Comparison of ENCODE assay signal across 1 cellular context in genomic region chr1:26900001-26900814, GRCh38.
TF ChIP-seq lines count a peak whose summit lies in the region.

Gene GPATCH3, minus strand, starts transcription at chr1:26900467. Its CDS starts 25 bp downstream, at chr1:26900442.

TF ChIP-seq in HepG2, 621 proteins besides CTCF, POLR2A, EP300 and RAD21 (continued from another document and continues in another):
- TF ChIP-seq HNF1A (IDR thresholded peaks at IDR 0.05; ENCODE audit: low read depth) (peak; percentile 10; the same call in 1 of the 2 replicates), HNF1A (CRISPR knock-in tag; IDR thresholded peaks at IDR 0.05; ENCODE audit: borderline replicate concordance) (peak; percentile 74), ETV5 (CRISPR knock-in tag; IDR thresholded peaks at IDR 0.05; ENCODE audit: borderline replicate concordance) (peak; percentile 28; the same call in 1 of the 2 replicates), ZBTB8A (CRISPR knock-in tag; IDR thresholded peaks at IDR 0.05; ENCODE audit: borderline replicate concordance, low read depth) (no peak), ZIK1 (CRISPR knock-in tag; IDR thresholded peaks at IDR 0.05; ENCODE audit: borderline replicate concordance, low read depth) (no peak), NCOR1 (IDR thresholded peaks at IDR 0.05; ENCODE audit: borderline replicate concordance, low read length) (no peak; the same call in 1 of the 2 replicates), ZNF496 (CRISPR knock-in tag; IDR thresholded peaks at IDR 0.05; ENCODE audit: insufficient replicate concordance) (no peak), TEAD2 (CRISPR knock-in tag; IDR thresholded peaks at IDR 0.05) (no peak), KLF16 (CRISPR knock-in tag; IDR thresholded peaks at IDR 0.05) (peak in 1 of 2 experiments; percentile 82; a peak in 1 of 4 replicates), FUBP1 (CRISPR knock-in tag; IDR thresholded peaks at IDR 0.05; ENCODE audit: borderline replicate concordance) (peak; percentile 87; the same call in 1 of the 2 replicates), NAIF1 (CRISPR knock-in tag; IDR thresholded peaks at IDR 0.05; ENCODE audit: borderline replicate concordance) (peak; percentile 34; the same call in 1 of the 2 replicates), KAT8 (CRISPR knock-in tag; IDR thresholded peaks at IDR 0.05) (peak; percentile 99), HDAC6 (IDR thresholded peaks at IDR 0.05; ENCODE audit: low read depth, low read length) (no peak), ZFP90 (CRISPR knock-in tag; IDR thresholded peaks at IDR 0.05; ENCODE audit: borderline replicate concordance) (0 out of 2 replicates have a peak, but pooled peaks have one; percentile 59), ZNF432 (CRISPR knock-in tag; IDR thresholded peaks at IDR 0.05; ENCODE audit: borderline replicate concordance) (no peak), SNAPC5 (CRISPR knock-in tag; IDR thresholded peaks at IDR 0.05; ENCODE audit: borderline replicate concordance) (peak; percentile 82; the same call in 1 of the 2 replicates), ZNF160 (CRISPR knock-in tag; IDR thresholded peaks at IDR 0.05) (no peak), NFIB (CRISPR knock-in tag; IDR thresholded peaks at IDR 0.05; ENCODE audit: borderline replicate concordance) (no peak), ZNF790 (CRISPR knock-in tag; IDR thresholded peaks at IDR 0.05; ENCODE audit: borderline replicate concordance) (no peak), NR3C1 (CRISPR knock-in tag; IDR thresholded peaks at IDR 0.05) (no peak), ZNF207 (IDR thresholded peaks at IDR 0.05; ENCODE audit: borderline replicate concordance) (no peak), HINFP (CRISPR knock-in tag; IDR thresholded peaks at IDR 0.05; ENCODE audit: low read depth) (peak; percentile 50; the same call in 1 of the 2 replicates), ZFP37 (CRISPR knock-in tag; IDR thresholded peaks at IDR 0.05; ENCODE audit: borderline replicate concordance) (peak; percentile 23; the same call in 1 of the 2 replicates), SKI (IDR thresholded peaks at IDR 0.05; ENCODE audit: partially characterized antibody) (no peak), ZNF574 (CRISPR knock-in tag; IDR thresholded peaks at IDR 0.05) (peak; percentile 88), RBM39 (IDR thresholded peaks at IDR 0.05; ENCODE audit: low read depth, low read length, poor library complexity, severe bottlenecking) (no peak), ZNF281 (CRISPR knock-in tag; IDR thresholded peaks at IDR 0.05; ENCODE audit: borderline replicate concordance) (peak; percentile 40; the same call in 1 of the 2 replicates), MTA1 (CRISPR knock-in tag; IDR thresholded peaks at IDR 0.05; ENCODE audit: borderline replicate concordance) (0 out of 2 replicates have a peak, but pooled peaks have one; percentile 19), ZNF839 (CRISPR knock-in tag; IDR thresholded peaks at IDR 0.05; ENCODE audit: borderline replicate concordance) (no peak), ZNF10 (CRISPR knock-in tag; IDR thresholded peaks at IDR 0.05; ENCODE audit: borderline replicate concordance, low read depth) (no peak), ZNF607 (CRISPR knock-in tag; IDR thresholded peaks at IDR 0.05; ENCODE audit: borderline replicate concordance) (peak; percentile 79; the same call in 1 of the 2 replicates), MEIS1 (CRISPR knock-in tag; IDR thresholded peaks at IDR 0.05; ENCODE audit: borderline replicate concordance) (no peak; the same call in 1 of the 2 replicates), ZBTB33 (CRISPR knock-in tag; IDR thresholded peaks at IDR 0.05) (peak; percentile 52), ZHX1 (CRISPR knock-in tag; IDR thresholded peaks at IDR 0.05; ENCODE audit: low read depth) (0 out of 2 replicates have a peak, but pooled peaks have one; percentile 54), HES4 (CRISPR knock-in tag; IDR thresholded peaks at IDR 0.05; ENCODE audit: borderline replicate concordance) (no peak; the same call in 1 of the 2 replicates), MATR3 (CRISPR knock-in tag; IDR thresholded peaks at IDR 0.05) (no peak), ZKSCAN5 (CRISPR knock-in tag; IDR thresholded peaks at IDR 0.05) (no peak), ZNF350 (CRISPR knock-in tag; IDR thresholded peaks at IDR 0.05; ENCODE audit: borderline replicate concordance, low read depth) (no peak; the same call in 1 of the 2 replicates), KMT2A (CRISPR knock-in tag; IDR thresholded peaks at IDR 0.05) (peak; percentile 91), RXRB (CRISPR knock-in tag; IDR thresholded peaks at IDR 0.05; ENCODE audit: borderline replicate concordance) (peak; percentile 57)
